Comparison of ENCODE assay signal across 8 cellular contexts in the genomic region with DNA sequence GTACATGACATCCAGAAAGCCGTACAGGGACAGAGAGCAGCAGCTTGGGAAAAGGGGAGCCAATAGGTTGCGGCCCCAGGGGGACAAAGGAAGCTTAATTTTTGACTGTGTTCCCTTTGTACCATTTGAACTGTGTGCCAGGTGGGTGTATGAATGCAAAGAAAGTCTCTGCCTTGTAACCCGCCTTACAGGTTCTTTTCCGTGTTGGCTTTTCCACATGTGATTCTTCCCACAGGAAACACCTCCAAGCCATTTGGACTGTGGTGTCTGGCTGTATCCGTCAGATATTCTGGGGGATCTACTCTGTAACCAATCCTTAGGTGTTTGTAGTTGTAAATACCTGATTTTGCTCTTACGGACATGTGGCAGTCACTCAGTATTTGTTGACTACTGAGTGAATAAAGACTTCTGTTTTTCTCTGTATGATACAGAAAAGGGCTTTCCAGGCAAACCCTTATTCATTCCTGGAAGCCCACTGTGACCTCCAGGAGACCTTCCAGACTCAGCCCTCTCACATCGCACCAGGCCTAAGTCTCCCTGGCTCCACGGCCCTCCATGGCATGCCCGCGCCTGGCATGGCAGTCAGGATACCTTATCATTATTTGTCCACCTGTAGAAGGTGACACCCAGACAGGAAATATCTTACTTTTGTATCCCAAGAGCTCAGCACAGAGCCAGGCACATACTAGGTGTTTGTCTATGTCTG. TPM values are rescaled to one million over a fixed set of nuclear protein-coding genes. Genes with fewer than 3 reads are reported as not detected.
DNase-seq lines count a peak whose midpoint lies in the region; ATAC-seq, FAIRE-seq and TF ChIP-seq lines count a peak whose summit lies in the region.

No MANE protein-coding gene starts in this region.

- no peaks in the 10 kb centered on the region for H3K36me3 Mint-ChIP-seq in activated naive CD8-positive, alpha-beta T cell treated with anti-CD3 and anti-CD28 coated beads, Interleukin-2, amount 10 ng/mL, durations not matched to agents 7 days and 5 days
- peaks cover 6% of the 10 kb centered on the region for H3K36me3 Mint-ChIP-seq in stimulated activated memory B cell treated with anti-CD40 and anti-IgM and Interleukin-4, amounts not matched to agents 10 μg/mL and 1 μg/mL and 100 μg/mL, for 72 hours

- H3K9me1 ChIP-seq in keratinocyte (ENCODE audit: control insufficient read depth, extremely low read depth, insufficient read depth, low read length) = no peaks in the 10 kb centered on the region

- POLR2A ChIA-PET in SK-N-SH (lab: Yijun Ruan, JAX) = interaction anchor here (0.6 kb wide), 1 partner anchor 12 kb away, joined by 3 read pairs; no protein-coding TSS in a partner anchor
- POLR2A ChIA-PET in activated naive CD8-positive, alpha-beta T cell treated with anti-CD3 and anti-CD28 coated beads, Interleukin-2, amount 10 ng/mL, durations not matched to agents 7 days and 5 days (lab: Charles Lee) = no interaction called here

- peaks cover under 1 to 16% of the 10 kb centered on the region in 2 experiments for H3K36me3 ChIP-seq in SK-N-SH (replicated peaks in 1 of 2; ENCODE audit: control insufficient read depth in 1 of 2, insufficient read depth in 2 of 2, low read length in 1 of 2)
- H3K36me3 ChIP-seq in keratinocyte (ENCODE audit: control insufficient read depth in 2 of 2, extremely low read depth in 1 of 2, insufficient read depth in 2 of 2, low read length in 2 of 2) = no peaks in the 10 kb centered on the region

- no peak for TF ChIP-seq RAD21 in SK-N-SH (IDR thresholded peaks at IDR 0.05; ENCODE audit: low read length)

- H3K27me3 ChIP-seq in SK-N-SH (ENCODE audit: insufficient read depth) (no peaks in the 10 kb centered on the region), keratinocyte (ENCODE audit: control insufficient read depth, extremely low read depth, insufficient read depth, low read length) (peaks cover 69% of the 10 kb centered on the region)

- dilution Hi-C loops in keratinocyte (cut with MboI; ENCODE audit: extremely low pct_ligation_motif_present, low sequenced_read_pairs) = no loop called here

- peaks cover 51% of the 10 kb centered on the region for H3K27me3 Mint-ChIP-seq in activated naive CD8-positive, alpha-beta T cell treated with anti-CD3 and anti-CD28 coated beads, Interleukin-2, amount 10 ng/mL, durations not matched to agents 7 days and 5 days
- peaks cover 61% of the 10 kb centered on the region for H3K27me3 Mint-ChIP-seq in stimulated activated memory B cell treated with anti-CD40 and anti-IgM and Interleukin-4, amounts not matched to agents 10 μg/mL and 1 μg/mL and 100 μg/mL, for 72 hours

- H3K9me3 ChIP-seq in SK-N-SH (no peaks in the 10 kb centered on the region), keratinocyte (ENCODE audit: control insufficient read depth, low read depth, low read length) (no peaks in the 10 kb centered on the region)

- no peak overlapping the region for H2AFZ ChIP-seq in SK-N-SH (ENCODE audit: low read depth)
- H2AFZ ChIP-seq in keratinocyte (ENCODE audit: control insufficient read depth, low read length) = no peak overlapping the region

- no peak for TF ChIP-seq CTCF in SK-N-SH (IDR thresholded peaks at IDR 0.05)
- no peak for TF ChIP-seq CTCF in keratinocyte (optimal IDR thresholded peaks at IDR 0.05 in 1 of 3, IDR thresholded peaks at IDR 0.05 in 1 of 3, conservative IDR thresholded peaks at IDR 0.05 in 1 of 3; ENCODE audit: extremely low read depth in 1 of 3, insufficient read depth in 2 of 3, low read length in 3 of 3)

- H3K4me3 Mint-ChIP-seq in activated naive CD8-positive, alpha-beta T cell treated with anti-CD3 and anti-CD28 coated beads, Interleukin-2, amount 10 ng/mL, durations not matched to agents 7 days and 5 days = peak overlapping the region; percentile 76
- peak overlapping the region; percentile 73 for H3K4me3 Mint-ChIP-seq in stimulated activated memory B cell treated with anti-CD40 and anti-IgM and Interleukin-4, amounts not matched to agents 10 μg/mL and 1 μg/mL and 100 μg/mL, for 72 hours

- H3K4me2 ChIP-seq in SK-N-SH (peak overlapping the region; percentile 78), keratinocyte (ENCODE audit: control insufficient read depth, extremely low read depth, insufficient read depth, low read depth, low read length) (peak overlapping the region; percentile 75)

- no peaks in the 10 kb centered on the region for H3F3A ChIP-seq in SK-N-SH (replicated peaks; ENCODE audit: insufficient read depth)

- H3K79me2 ChIP-seq in SK-N-SH (ENCODE audit: insufficient read depth) (peaks cover 55% of the 10 kb centered on the region), keratinocyte (ENCODE audit: control insufficient read depth, insufficient read depth, low read length) (no peaks in the 10 kb centered on the region)

- 86% methylated on average over 10 of the region's 10 CpGs for WGBS in SK-N-SH (ENCODE audit: low lambda C conversion rate)

- no peaks in the 10 kb centered on the region for H3K9me2 ChIP-seq in SK-N-SH

- H3K9ac ChIP-seq in SK-N-SH = peak overlapping the region; percentile 51
- H3K9ac ChIP-seq in keratinocyte (ENCODE audit: control insufficient read depth, extremely low read depth, insufficient read depth, low read length) = no peak overlapping the region

- H3K4me1 ChIP-seq in SK-N-SH (ENCODE audit: control insufficient read depth in 1 of 2, insufficient read depth in 2 of 2, low read depth in 1 of 2, low read length in 1 of 2) (peaks cover 8 to 14% of the 10 kb centered on the region in 2 experiments), keratinocyte (ENCODE audit: control insufficient read depth, extremely low read depth, insufficient read depth, low read length) (no peaks in the 10 kb centered on the region)

- peaks cover 7% of the 10 kb centered on the region for H3K4me1 Mint-ChIP-seq in activated naive CD8-positive, alpha-beta T cell treated with anti-CD3 and anti-CD28 coated beads, Interleukin-2, amount 10 ng/mL, durations not matched to agents 7 days and 5 days
- H3K4me1 Mint-ChIP-seq in stimulated activated memory B cell treated with anti-CD40 and anti-IgM and Interleukin-4, amounts not matched to agents 10 μg/mL and 1 μg/mL and 100 μg/mL, for 72 hours = peaks cover 31% of the 10 kb centered on the region

- no peak for DNase-seq in SK-N-SH
- no peak for DNase-seq in activated naive CD8-positive, alpha-beta T cell treated with anti-CD3 and anti-CD28 coated beads, Interleukin-2, amount 10 ng/mL, durations not matched to agents 7 days and 5 days
- DNase-seq in keratinocyte (ENCODE audit: low read depth, low spot score) = no peak
- DNase-seq in NCI-H2171 (lab: John Stamatoyannopoulos, UW) = no peak

- ATAC-seq in SK-N-SH treated with all-trans-retinoic acid at 6 μM for 48 hours (no peak), HG03175 (IDR thresholded peaks at IDR 0.05; ENCODE audit: unreplicated experiment) (no peak), HG02981 (IDR thresholded peaks at IDR 0.05; ENCODE audit: unreplicated experiment) (no peak)
- no peak for ATAC-seq in activated naive CD8-positive, alpha-beta T cell treated with anti-CD3 and anti-CD28 coated beads, Interleukin-2, amount 10 ng/mL, durations not matched to agents 7 days and 5 days (ENCODE audit: low read depth)
- ATAC-seq in stimulated activated memory B cell treated with anti-CD40 and anti-IgM and Interleukin-4, amounts not matched to agents 10 μg/mL and 1 μg/mL and 100 μg/mL, for 72 hours = no peak

- no peak overlapping the region for H3K27ac Mint-ChIP-seq in activated naive CD8-positive, alpha-beta T cell treated with anti-CD3 and anti-CD28 coated beads, Interleukin-2, amount 10 ng/mL, durations not matched to agents 7 days and 5 days
- H3K27ac Mint-ChIP-seq in stimulated activated memory B cell treated with anti-CD40 and anti-IgM and Interleukin-4, amounts not matched to agents 10 μg/mL and 1 μg/mL and 100 μg/mL, for 72 hours = no peak overlapping the region

- peak overlapping the region; percentile 71 to 78 for H3K4me3 ChIP-seq in SK-N-SH (ENCODE audit: low read depth in 2 of 2, low read length in 1 of 2)
- peak overlapping the region in 1 of 3 experiments; percentile 38 for H3K4me3 ChIP-seq in keratinocyte (ENCODE audit: control insufficient read depth in 2 of 3, extremely low read depth in 1 of 3, insufficient read depth in 2 of 3, low read depth in 1 of 3, low read length in 3 of 3)

- peaks cover 10% of the 10 kb centered on the region; the same call in 1 of the 2 replicates for H4K20me1 ChIP-seq in SK-N-SH (ENCODE audit: insufficient read depth)
- no peaks in the 10 kb centered on the region for H4K20me1 ChIP-seq in keratinocyte (ENCODE audit: control insufficient read depth, extremely low read depth, insufficient read depth, low read length)

- no peak for FAIRE-seq in keratinocyte (lab: Jason Lieb, UNC)

- TF ChIP-seq EP300 in SK-N-SH (IDR thresholded peaks at IDR 0.05; ENCODE audit: borderline replicate concordance in 1 of 2, low read depth in 1 of 2, low read length in 1 of 2) = no peak

- CTCF ChIA-PET in SK-N-SH (lab: Yijun Ruan, JAX) = interaction anchor here (1.0 to 1.5 kb wide), 3 partner anchors 10 to 74 kb away, joined by 3 to 6 read pairs (median 4); no protein-coding TSS in a partner anchor

- no peaks in the 10 kb centered on the region for H3K9me3 Mint-ChIP-seq in activated naive CD8-positive, alpha-beta T cell treated with anti-CD3 and anti-CD28 coated beads, Interleukin-2, amount 10 ng/mL, durations not matched to agents 7 days and 5 days
- no peaks in the 10 kb centered on the region for H3K9me3 Mint-ChIP-seq in stimulated activated memory B cell treated with anti-CD40 and anti-IgM and Interleukin-4, amounts not matched to agents 10 μg/mL and 1 μg/mL and 100 μg/mL, for 72 hours

- H3K27ac ChIP-seq in SK-N-SH (ENCODE audit: low read depth in 2 of 2, low read length in 1 of 2) (peak overlapping the region; percentile 10 to 22; a peak in 2 of 4 replicates), keratinocyte (ENCODE audit: control insufficient read depth, insufficient read depth, low read length) (no peak overlapping the region)

RNA-seq across cellular contexts. Expression of a gene that starts 1.2 kb away (rescaled TPM):
- 47.3 and 60.9 TPM in 2 replicates for polyA plus RNA-seq in SK-N-SH (2012; rRNA removed)
- polyA plus RNA-seq in SK-N-SH (2012; cell fraction: cytosol; rRNA removed) = 62.7 and 74.9 TPM in 2 replicates
- polyA plus RNA-seq in SK-N-SH (2012; cell fraction: nucleus; rRNA removed) = 51.7 and 73.1 TPM in 2 replicates
- total RNA-seq in activated naive CD8-positive, alpha-beta T cell treated with anti-CD3 and anti-CD28 coated beads, Interleukin-2, amount 10 ng/mL, durations not matched to agents 7 days and 5 days = 100 to 1,000 TPM; 158 to 164 TPM
- 69.7 to 115 TPM (median 112 TPM) in 3 replicates for polyA plus RNA-seq in keratinocyte
- polyA plus RNA-seq in keratinocyte (2011; ENCODE audit: low read depth) = 305 TPM
- 67.2 and 85.7 TPM in 2 replicates for polyA plus RNA-seq in keratinocyte (2011; cell fraction: cytosol; rRNA removed)
- 110 and 143 TPM in 2 replicates for polyA plus RNA-seq in keratinocyte (2011; cell fraction: nucleus; rRNA removed)
- 74.2 and 112 TPM in 2 replicates for polyA plus RNA-seq in keratinocyte (2012; ENCODE audit: low replicate concordance)
- 31.8 to 118 TPM (median 45.0 TPM) in 3 replicates for polyA minus RNA-seq in keratinocyte
- polyA minus RNA-seq in keratinocyte (2011; cell fraction: cytosol; rRNA and poly(A)+ RNA removed) = 40.3 TPM
- 62.3 and 149 TPM in 2 replicates for polyA minus RNA-seq in keratinocyte (2011; cell fraction: nucleus; rRNA and poly(A)+ RNA removed)

RNA-seq across cellular contexts. Expression of a gene that starts 38.1 kb away (rescaled TPM):
- polyA plus RNA-seq in SK-N-SH (2012; rRNA removed) (0.10 and 0.19 TPM in 2 replicates), keratinocyte (1.4 to 3.7 TPM (median 2.4 TPM) in 3 replicates)
- 0.06 and 0.18 TPM in 2 replicates for polyA plus RNA-seq in SK-N-SH (2012; cell fraction: cytosol; rRNA removed)
- polyA plus RNA-seq in SK-N-SH (2012; cell fraction: nucleus; rRNA removed) = 0.75 and 1.1 TPM in 2 replicates
- total RNA-seq in activated naive CD8-positive, alpha-beta T cell treated with anti-CD3 and anti-CD28 coated beads, Interleukin-2, amount 10 ng/mL, durations not matched to agents 7 days and 5 days = not detected
- polyA plus RNA-seq in keratinocyte (2011; ENCODE audit: low read depth) = 0.45 TPM
- polyA plus RNA-seq in keratinocyte (2011; cell fraction: cytosol; rRNA removed) = 1.2 and 2.1 TPM in 2 replicates
- 1.9 and 2.1 TPM in 2 replicates for polyA plus RNA-seq in keratinocyte (2011; cell fraction: nucleus; rRNA removed)
- polyA plus RNA-seq in keratinocyte (2012; ENCODE audit: low replicate concordance) = 1.2 and 2.3 TPM in 2 replicates
- 0.92 to 3.0 TPM (median 1.3 TPM) in 3 replicates for polyA minus RNA-seq in keratinocyte
- 4.0 TPM for polyA minus RNA-seq in keratinocyte (2011; cell fraction: cytosol; rRNA and poly(A)+ RNA removed)
- polyA minus RNA-seq in keratinocyte (2011; cell fraction: nucleus; rRNA and poly(A)+ RNA removed) = 0.23 and 2.1 TPM in 2 replicates
